In the genomic region with DNA sequence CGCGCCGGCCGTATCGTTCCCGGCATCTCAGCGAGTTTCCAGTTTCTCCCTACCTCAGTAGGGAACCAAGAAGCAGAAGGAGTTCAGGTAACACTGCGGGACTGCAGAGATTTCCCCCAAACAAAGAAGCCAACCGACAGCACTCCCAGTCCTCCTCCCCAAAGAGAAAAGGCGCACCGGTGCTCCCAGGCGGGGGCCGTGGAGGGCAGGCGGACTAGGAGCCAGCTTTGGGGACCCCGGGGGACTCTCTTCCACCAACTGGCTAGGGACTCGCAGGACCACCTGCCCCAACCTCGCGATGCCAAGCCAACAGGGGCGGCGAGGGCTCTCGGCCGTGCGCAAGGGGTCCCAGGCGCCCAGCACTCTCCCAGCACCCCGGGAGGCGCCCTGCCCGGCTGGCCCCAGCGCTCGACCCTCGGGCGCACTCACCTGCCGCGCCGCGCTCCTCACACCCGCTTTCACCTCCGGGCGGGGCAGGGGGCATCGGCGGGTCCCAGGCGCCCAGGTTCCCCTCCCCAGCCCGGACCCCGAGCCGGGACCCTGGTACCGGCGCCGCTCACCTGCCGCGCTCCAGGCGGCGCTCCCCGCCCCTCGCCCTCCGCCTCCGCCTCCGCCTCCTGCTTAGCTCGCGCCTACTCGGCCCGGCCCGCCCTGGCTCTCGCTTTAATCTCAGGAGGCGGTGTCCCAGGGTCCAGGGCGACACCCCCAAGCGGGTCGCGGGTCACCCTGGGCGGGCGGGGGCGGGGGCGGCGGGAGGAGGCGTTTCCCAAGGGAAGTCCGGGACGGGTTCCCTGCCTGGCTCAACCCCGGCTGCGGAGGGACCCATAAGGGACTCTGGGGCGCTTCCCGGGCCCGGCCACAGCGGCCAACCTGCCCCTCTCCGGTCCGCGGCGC, we compare ENCODE assay signal across 1 cellular context.
TF ChIP-seq lines count a peak whose summit lies in the region.

Gene TMPRSS2 (minus strand): TSS at position 638 of the 894 bp plus-strand sequence. CDS start 10,025 bp downstream, outside the sequence.

TF ChIP-seq in GM23338, 12 proteins besides CTCF, POLR2A, EP300 and RAD21 (continued from another document):
- no peak for TF ChIP-seq REST (IDR thresholded peaks at IDR 0.05; ENCODE audit: unreplicated experiment)
- no peak for TF ChIP-seq ZNF462 (CRISPR knock-in tag; IDR thresholded peaks at IDR 0.05)
- no peak for TF ChIP-seq NANOG (IDR thresholded peaks at IDR 0.05; ENCODE audit: borderline replicate concordance)
- no peak for TF ChIP-seq CREB1 (CRISPR knock-in tag; IDR thresholded peaks at IDR 0.05; ENCODE audit: low read depth)
- TF ChIP-seq EZH2phosphoT487 (IDR thresholded peaks at IDR 0.05; ENCODE audit: unreplicated experiment): no peak
